ENCODE assay signal across 11 cellular contexts in the genomic region with DNA sequence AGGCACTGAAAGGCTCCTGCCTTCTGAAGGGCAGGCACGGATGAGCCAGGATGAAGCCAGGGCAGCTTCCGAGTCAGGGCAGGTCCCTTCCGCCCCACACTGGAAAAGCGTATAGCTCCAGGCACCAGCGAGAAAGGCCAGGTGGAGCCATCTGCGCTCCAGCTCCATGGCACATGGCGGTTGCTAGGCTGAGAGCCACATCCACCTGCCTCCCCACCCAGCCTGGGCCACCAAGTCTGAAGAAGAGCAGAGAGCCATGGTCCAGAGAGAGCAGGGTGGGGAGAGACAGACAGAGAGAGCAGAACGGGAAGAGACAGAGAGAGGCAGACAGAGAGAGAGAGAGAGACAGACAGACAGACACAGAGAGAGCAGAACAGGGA. TPM values are rescaled to one million over a fixed set of nuclear protein-coding genes. Genes with fewer than 3 reads are reported as not detected.
DNase-seq lines count a peak whose midpoint lies in the region; ATAC-seq lines count a peak whose summit lies in the region.
"Had no signal": no experiment of that assay in that cellular context is flagged by ENCODE, and none has a peak within 500 bp of the region (broad histone marks: within the 10 kb centered on the region; RNA-seq: fewer than 3 reads in every experiment).

No MANE protein-coding gene starts in this region.

- ATAC-seq in esophagus mucosa: peak; percentile 44
- ATAC-seq in GM19035 (IDR thresholded peaks at IDR 0.05; ENCODE audit: unreplicated experiment): no peak

- in situ Hi-C loops in G401 (cut with HindIII; ENCODE audit: low sequenced_read_pairs): no loop called here

- DNase-seq in G401 (ENCODE audit: low spot score): peak; percentile 59
- peak; percentile 25 to 34 for DNase-seq in NCI-H1930 (lab: John Stamatoyannopoulos, UW)
- no peak for DNase-seq in AML-193 (lab: John Stamatoyannopoulos, UW)
- DNase-seq: activated CD8-positive, alpha-beta memory T cell treated with anti-CD3 and anti-CD28 coated beads, Interleukin-2, amount 50 U/mL, for 4 hours; cerebellar nuclear complex; Kasumi-1; NCI-H2227 treated with DMSO at 0.1 percent for 48 hours; nucleus accumbens; SIG-M5 had no signal

RNA-seq across cellular contexts. Expression of gene FNDC10, which starts 5.3 kb away (rescaled TPM):
- total RNA-seq in G401 (2014; rRNA removed; shearing (Covaris generic)): 1.2 and 6.8 TPM in 2 replicates
- total RNA-seq in esophagus mucosa: 5.7 TPM

RNA-seq across cellular contexts. Expression of gene SSU72, which starts 19.9 kb away (rescaled TPM):
- 145 and 169 TPM in 2 replicates for total RNA-seq in G401 (2014; rRNA removed; shearing (Covaris generic))
- total RNA-seq in esophagus mucosa: 106 TPM

RNA-seq across cellular contexts. Expression of gene MIB2, which starts 20.7 kb away (rescaled TPM):
- total RNA-seq in G401 (2014; rRNA removed; shearing (Covaris generic)): 37.1 and 63.9 TPM in 2 replicates
- 87.5 TPM for total RNA-seq in esophagus mucosa

RNA-seq across cellular contexts. Expression of gene MMP23B, which starts 37.4 kb away (rescaled TPM):
- total RNA-seq in G401 (2014; rRNA removed; shearing (Covaris generic)): 1.1 and 1.3 TPM in 2 replicates
- total RNA-seq in esophagus mucosa: 0.92 TPM

RNA-seq across cellular contexts. Expression of gene TMEM240, which starts 54.2 kb away (rescaled TPM):
- total RNA-seq in G401 (2014; rRNA removed; shearing (Covaris generic)): 1.1 TPM in 1 of 2 replicates, not detected in the other
- total RNA-seq in esophagus mucosa: not detected

Comparison
In these comparisons a context has a peak if more than half of its experiments do, and no peak if none do; other contexts are left out.
1. DNase-seq: peak in G401 (single experiment) and NCI-H1930 (2 of 2); none in AML-193 (0 of 2).